In the genomic region with DNA sequence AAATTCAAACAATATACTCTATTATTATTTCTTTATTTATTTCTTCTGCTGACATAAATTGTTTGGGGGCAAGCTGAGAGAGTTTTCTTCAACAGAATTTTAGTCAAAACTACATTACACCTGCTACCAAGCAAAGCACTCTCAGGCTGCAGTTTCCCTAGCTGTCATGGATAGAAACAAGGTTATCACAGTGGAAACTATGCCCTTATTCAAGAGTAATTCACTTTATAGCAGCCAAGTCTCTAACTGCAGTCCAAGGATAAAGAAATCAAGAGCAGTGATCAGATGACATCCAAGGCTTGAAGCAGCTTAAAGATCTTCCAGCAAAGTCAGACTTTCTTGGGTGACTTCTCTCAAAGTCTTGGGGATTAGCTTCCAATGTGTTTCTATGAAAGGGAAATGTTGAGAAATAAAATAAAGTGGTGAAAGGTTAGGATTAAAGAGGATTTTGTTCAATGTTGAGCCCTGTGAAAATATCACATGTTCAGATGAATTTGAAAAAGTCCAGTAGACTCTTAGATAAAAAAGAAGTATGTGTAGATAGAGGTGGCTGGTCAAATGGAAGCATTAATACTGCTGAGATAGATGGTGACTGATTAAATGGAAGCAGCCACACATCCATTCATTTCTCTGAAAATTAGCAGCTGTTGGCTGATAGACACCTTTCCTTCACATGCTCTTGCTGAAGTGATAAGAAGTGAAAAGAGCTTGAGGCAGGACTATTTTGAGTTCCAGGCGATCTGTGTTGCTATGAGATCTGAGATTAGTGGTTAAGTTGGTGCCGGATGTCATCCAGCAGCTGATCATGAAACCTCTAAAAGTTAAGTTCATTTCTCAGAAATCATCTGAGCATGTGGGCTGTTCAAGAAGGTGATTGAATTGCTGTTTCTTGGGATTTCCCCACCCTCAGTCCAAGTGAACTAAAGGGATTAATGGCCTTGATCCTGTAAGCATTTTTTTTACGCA, we compare ENCODE assay signal across 1 cellular context.
TF ChIP-seq lines count a peak whose summit lies in the region.

No MANE protein-coding gene starts in this region.

TF ChIP-seq in K562, 482 proteins besides CTCF, POLR2A, EP300 and RAD21 (continued from another document and continues in another):
- TF ChIP-seq, protein P1, sequence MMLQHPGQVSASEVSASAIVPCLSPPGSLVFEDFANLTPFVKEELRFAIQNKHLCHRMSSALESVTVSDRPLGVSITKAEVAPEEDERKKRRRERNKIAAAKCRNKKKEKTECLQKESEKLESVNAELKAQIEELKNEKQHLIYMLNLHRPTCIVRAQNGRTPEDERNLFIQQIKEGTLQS (IDR thresholded peaks at IDR 0.05), result peak; percentile 62; the same call in 1 of the 2 replicates
- TF ChIP-seq, protein P1 (CRISPR knock-in tag; conservative IDR thresholded peaks at IDR 0.05), result 0 out of 2 replicates have a peak, but pooled peaks have one; percentile 48
- no peak for TF ChIP-seq CEBPG (CRISPR knock-in tag; IDR thresholded peaks at IDR 0.05)
- TF ChIP-seq CEBPG (tag; conservative IDR thresholded peaks at IDR 0.05 in 1 of 2, IDR thresholded peaks at IDR 0.05 in 1 of 2), result peak in 1 of 2 experiments; percentile 65; a peak in 1 of 4 replicates
- TF ChIP-seq NCOR1 (IDR thresholded peaks at IDR 0.05), result peak; percentile 100
- no peak for TF ChIP-seq ELF2 (CRISPR knock-in tag; IDR thresholded peaks at IDR 0.05)
- peak; percentile 94 for TF ChIP-seq RNF2 (IDR thresholded peaks at IDR 0.05)
- TF ChIP-seq ZNF133 (CRISPR knock-in tag; IDR thresholded peaks at IDR 0.05), result no peak
- TF ChIP-seq, protein P2, sequence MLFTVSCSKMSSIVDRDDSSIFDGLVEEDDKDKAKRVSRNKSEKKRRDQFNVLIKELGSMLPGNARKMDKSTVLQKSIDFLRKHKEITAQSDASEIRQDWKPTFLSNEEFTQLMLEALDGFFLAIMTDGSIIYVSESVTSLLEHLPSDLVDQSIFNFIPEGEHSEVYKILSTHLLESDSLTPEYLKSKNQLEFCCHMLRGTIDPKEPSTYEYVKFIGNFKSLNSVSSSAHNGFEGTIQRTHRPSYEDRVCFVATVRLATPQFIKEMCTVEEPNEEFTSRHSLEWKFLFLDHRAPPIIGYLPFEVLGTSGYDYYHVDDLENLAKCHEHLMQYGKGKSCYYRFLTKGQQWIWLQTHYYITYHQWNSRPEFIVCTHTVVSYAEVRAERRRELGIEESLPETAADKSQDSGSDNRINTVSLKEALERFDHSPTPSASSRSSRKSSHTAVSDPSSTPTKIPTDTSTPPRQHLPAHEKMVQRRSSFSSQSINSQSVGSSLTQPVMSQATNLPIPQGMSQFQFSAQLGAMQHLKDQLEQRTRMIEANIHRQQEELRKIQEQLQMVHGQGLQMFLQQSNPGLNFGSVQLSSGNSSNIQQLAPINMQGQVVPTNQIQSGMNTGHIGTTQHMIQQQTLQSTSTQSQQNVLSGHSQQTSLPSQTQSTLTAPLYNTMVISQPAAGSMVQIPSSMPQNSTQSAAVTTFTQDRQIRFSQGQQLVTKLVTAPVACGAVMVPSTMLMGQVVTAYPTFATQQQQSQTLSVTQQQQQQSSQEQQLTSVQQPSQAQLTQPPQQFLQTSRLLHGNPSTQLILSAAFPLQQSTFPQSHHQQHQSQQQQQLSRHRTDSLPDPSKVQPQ (CRISPR knock-in tag; IDR thresholded peaks at IDR 0.05; ENCODE audit: borderline replicate concordance), result 0 out of 2 replicates have a peak, but pooled peaks have one; percentile 33
- peak; percentile 95 for TF ChIP-seq ZEB2 (IDR thresholded peaks at IDR 0.05)
- peak; percentile 99 for TF ChIP-seq SMARCA4 (IDR thresholded peaks at IDR 0.05)
- TF ChIP-seq, protein P3, sequence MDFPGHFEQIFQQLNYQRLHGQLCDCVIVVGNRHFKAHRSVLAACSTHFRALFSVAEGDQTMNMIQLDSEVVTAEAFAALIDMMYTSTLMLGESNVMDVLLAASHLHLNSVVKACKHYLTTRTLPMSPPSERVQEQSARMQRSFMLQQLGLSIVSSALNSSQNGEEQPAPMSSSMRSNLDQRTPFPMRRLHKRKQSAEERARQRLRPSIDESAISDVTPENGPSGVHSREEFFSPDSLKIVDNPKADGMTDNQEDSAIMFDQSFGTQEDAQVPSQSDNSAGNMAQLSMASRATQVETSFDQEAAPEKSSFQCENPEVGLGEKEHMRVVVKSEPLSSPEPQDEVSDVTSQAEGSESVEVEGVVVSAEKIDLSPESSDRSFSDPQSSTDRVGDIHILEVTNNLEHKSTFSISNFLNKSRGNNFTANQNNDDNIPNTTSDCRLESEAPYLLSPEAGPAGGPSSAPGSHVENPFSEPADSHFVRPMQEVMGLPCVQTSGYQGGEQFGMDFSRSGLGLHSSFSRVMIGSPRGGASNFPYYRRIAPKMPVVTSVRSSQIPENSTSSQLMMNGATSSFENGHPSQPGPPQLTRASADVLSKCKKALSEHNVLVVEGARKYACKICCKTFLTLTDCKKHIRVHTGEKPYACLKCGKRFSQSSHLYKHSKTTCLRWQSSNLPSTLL (IDR thresholded peaks at IDR 0.05), result no peak
- TF ChIP-seq NCOA6 (IDR thresholded peaks at IDR 0.05), result no peak
- no peak; the same call in 1 of the 2 replicates for TF ChIP-seq C11orf30 (IDR thresholded peaks at IDR 0.05; ENCODE audit: low read depth)
- TF ChIP-seq KDM5B (IDR thresholded peaks at IDR 0.05; ENCODE audit: insufficient replicate concordance, low read depth, low read length), result no peak
- TF ChIP-seq, protein P4, sequence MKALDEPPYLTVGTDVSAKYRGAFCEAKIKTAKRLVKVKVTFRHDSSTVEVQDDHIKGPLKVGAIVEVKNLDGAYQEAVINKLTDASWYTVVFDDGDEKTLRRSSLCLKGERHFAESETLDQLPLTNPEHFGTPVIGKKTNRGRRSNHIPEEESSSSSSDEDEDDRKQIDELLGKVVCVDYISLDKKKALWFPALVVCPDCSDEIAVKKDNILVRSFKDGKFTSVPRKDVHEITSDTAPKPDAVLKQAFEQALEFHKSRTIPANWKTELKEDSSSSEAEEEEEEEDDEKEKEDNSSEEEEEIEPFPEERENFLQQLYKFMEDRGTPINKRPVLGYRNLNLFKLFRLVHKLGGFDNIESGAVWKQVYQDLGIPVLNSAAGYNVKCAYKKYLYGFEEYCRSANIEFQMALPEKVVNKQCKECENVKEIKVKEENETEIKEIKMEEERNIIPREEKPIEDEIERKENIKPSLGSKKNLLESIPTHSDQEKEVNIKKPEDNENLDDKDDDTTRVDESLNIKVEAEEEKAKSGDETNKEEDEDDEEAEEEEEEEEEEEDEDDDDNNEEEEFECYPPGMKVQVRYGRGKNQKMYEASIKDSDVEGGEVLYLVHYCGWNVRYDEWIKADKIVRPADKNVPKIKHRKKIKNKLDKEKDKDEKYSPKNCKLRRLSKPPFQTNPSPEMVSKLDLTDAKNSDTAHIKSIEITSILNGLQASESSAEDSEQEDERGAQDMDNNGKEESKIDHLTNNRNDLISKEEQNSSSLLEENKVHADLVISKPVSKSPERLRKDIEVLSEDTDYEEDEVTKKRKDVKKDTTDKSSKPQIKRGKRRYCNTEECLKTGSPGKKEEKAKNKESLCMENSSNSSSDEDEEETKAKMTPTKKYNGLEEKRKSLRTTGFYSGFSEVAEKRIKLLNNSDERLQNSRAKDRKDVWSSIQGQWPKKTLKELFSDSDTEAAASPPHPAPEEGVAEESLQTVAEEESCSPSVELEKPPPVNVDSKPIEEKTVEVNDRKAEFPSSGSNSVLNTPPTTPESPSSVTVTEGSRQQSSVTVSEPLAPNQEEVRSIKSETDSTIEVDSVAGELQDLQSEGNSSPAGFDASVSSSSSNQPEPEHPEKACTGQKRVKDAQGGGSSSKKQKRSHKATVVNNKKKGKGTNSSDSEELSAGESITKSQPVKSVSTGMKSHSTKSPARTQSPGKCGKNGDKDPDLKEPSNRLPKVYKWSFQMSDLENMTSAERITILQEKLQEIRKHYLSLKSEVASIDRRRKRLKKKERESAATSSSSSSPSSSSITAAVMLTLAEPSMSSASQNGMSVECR (CRISPR knock-in tag; IDR thresholded peaks at IDR 0.05), result no peak
- no peak for TF ChIP-seq ZNF347 (CRISPR knock-in tag; IDR thresholded peaks at IDR 0.05; ENCODE audit: low read depth)
- TF ChIP-seq GTF2F1 (IDR thresholded peaks at IDR 0.05; ENCODE audit: low read depth, low read length), result no peak
- TF ChIP-seq, protein P5, sequence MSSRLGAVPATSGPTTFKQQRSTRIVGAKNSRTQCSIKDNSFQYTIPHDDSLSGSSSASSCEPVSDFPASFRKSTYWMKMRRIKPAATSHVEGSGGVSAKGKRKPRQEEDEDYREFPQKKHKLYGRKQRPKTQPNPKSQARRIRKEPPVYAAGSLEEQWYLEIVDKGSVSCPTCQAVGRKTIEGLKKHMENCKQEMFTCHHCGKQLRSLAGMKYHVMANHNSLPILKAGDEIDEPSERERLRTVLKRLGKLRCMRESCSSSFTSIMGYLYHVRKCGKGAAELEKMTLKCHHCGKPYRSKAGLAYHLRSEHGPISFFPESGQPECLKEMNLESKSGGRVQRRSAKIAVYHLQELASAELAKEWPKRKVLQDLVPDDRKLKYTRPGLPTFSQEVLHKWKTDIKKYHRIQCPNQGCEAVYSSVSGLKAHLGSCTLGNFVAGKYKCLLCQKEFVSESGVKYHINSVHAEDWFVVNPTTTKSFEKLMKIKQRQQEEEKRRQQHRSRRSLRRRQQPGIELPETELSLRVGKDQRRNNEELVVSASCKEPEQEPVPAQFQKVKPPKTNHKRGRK (tag; IDR thresholded peaks at IDR 0.05), result no peak
- TF ChIP-seq, protein P6, sequence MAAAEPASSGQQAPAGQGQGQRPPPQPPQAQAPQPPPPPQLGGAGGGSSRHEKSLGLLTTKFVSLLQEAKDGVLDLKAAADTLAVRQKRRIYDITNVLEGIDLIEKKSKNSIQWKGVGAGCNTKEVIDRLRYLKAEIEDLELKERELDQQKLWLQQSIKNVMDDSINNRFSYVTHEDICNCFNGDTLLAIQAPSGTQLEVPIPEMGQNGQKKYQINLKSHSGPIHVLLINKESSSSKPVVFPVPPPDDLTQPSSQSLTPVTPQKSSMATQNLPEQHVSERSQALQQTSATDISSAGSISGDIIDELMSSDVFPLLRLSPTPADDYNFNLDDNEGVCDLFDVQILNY (CRISPR knock-in tag; IDR thresholded peaks at IDR 0.05), result no peak
- TF ChIP-seq NR2C1 (IDR thresholded peaks at IDR 0.05), result no peak
- peak; percentile 90 for TF ChIP-seq NR2C1 (tag; IDR thresholded peaks at IDR 0.05)
- TF ChIP-seq ZSCAN29 (IDR thresholded peaks at IDR 0.05), result no peak
- TF ChIP-seq ZNF274 (IDR thresholded peaks at IDR 0.05; ENCODE audit: borderline replicate concordance, low read depth, low read length), result peak; percentile 87
- no peak for TF ChIP-seq NELFE (IDR thresholded peaks at IDR 0.05; ENCODE audit: insufficient read depth, insufficient read length)
- peak; percentile 100 for TF ChIP-seq TAL1 (IDR thresholded peaks at IDR 0.05)
- no peak for TF ChIP-seq ZZZ3 (IDR thresholded peaks at IDR 0.05)
- TF ChIP-seq, protein P7, sequence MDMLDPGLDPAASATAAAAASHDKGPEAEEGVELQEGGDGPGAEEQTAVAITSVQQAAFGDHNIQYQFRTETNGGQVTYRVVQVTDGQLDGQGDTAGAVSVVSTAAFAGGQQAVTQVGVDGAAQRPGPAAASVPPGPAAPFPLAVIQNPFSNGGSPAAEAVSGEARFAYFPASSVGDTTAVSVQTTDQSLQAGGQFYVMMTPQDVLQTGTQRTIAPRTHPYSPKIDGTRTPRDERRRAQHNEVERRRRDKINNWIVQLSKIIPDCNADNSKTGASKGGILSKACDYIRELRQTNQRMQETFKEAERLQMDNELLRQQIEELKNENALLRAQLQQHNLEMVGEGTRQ (CRISPR knock-in tag; IDR thresholded peaks at IDR 0.05), result no peak
- TF ChIP-seq PHTF2 (CRISPR knock-in tag; IDR thresholded peaks at IDR 0.05), result no peak; the same call in 1 of the 2 replicates
- TF ChIP-seq, protein P8, sequence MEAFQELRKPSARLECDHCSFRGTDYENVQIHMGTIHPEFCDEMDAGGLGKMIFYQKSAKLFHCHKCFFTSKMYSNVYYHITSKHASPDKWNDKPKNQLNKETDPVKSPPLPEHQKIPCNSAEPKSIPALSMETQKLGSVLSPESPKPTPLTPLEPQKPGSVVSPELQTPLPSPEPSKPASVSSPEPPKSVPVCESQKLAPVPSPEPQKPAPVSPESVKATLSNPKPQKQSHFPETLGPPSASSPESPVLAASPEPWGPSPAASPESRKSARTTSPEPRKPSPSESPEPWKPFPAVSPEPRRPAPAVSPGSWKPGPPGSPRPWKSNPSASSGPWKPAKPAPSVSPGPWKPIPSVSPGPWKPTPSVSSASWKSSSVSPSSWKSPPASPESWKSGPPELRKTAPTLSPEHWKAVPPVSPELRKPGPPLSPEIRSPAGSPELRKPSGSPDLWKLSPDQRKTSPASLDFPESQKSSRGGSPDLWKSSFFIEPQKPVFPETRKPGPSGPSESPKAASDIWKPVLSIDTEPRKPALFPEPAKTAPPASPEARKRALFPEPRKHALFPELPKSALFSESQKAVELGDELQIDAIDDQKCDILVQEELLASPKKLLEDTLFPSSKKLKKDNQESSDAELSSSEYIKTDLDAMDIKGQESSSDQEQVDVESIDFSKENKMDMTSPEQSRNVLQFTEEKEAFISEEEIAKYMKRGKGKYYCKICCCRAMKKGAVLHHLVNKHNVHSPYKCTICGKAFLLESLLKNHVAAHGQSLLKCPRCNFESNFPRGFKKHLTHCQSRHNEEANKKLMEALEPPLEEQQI (IDR thresholded peaks at IDR 0.05), result peak; percentile 98
- no peak for TF ChIP-seq ZNF143 (CRISPR knock-in tag; IDR thresholded peaks at IDR 0.05)
- no peak for TF ChIP-seq ZC3H8 (IDR thresholded peaks at IDR 0.05)
- no peak for TF ChIP-seq CAMTA2 (CRISPR knock-in tag; conservative IDR thresholded peaks at IDR 0.05)
- TF ChIP-seq PTRF (tag; IDR thresholded peaks at IDR 0.05), result no peak
- TF ChIP-seq MTA2 (IDR thresholded peaks at IDR 0.05; ENCODE audit: low read depth), result peak; percentile 99
- TF ChIP-seq, protein P9, sequence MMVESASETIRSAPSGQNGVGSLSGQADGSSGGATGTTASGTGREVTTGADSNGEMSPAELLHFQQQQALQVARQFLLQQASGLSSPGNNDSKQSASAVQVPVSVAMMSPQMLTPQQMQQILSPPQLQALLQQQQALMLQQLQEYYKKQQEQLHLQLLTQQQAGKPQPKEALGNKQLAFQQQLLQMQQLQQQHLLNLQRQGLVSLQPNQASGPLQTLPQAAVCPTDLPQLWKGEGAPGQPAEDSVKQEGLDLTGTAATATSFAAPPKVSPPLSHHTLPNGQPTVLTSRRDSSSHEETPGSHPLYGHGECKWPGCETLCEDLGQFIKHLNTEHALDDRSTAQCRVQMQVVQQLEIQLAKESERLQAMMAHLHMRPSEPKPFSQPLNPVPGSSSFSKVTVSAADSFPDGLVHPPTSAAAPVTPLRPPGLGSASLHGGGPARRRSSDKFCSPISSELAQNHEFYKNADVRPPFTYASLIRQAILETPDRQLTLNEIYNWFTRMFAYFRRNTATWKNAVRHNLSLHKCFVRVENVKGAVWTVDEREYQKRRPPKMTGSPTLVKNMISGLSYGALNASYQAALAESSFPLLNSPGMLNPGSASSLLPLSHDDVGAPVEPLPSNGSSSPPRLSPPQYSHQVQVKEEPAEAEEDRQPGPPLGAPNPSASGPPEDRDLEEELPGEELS (CRISPR knock-in tag; IDR thresholded peaks at IDR 0.05; ENCODE audit: borderline replicate concordance), result no peak
- TF ChIP-seq RBM17 (IDR thresholded peaks at IDR 0.05; ENCODE audit: borderline replicate concordance, low read depth, low read length), result no peak
